ENCODE assay signal across 25 cellular contexts in genomic region chr13:83019986-83020385, GRCh38.
"Had no signal": no experiment of that assay in that cellular context is flagged by ENCODE, and none has a peak within 500 bp of the region (broad histone marks: within the 10 kb centered on the region; RNA-seq: fewer than 3 reads in every experiment).

No MANE protein-coding gene starts in this region.

- H3K79me2 ChIP-seq: hepatocyte had no signal

- H3K4me2 ChIP-seq: hepatocyte had no signal

- ATAC-seq: effector memory CD8-positive, alpha-beta T cell; esophagus mucosa; foreskin keratinocyte; gastroesophageal sphincter; heart left ventricle; left cardiac atrium; left lung; left ventricle myocardium superior; lower lobe of right lung; mucosa of descending colon had no signal

- FAIRE-seq: endometrium, frontal cortex had no signal

- H3K4me3 ChIP-seq: colonic mucosa, esophagus squamous epithelium, gastroesophageal sphincter, heart left ventricle, hepatocyte, left lung, lower lobe of right lung, mucosa of descending colon had no signal

- H3K36me3 ChIP-seq: colonic mucosa, esophagus squamous epithelium, gastroesophageal sphincter, heart left ventricle, left lung, lower lobe of right lung had no signal

- DNase-seq: cerebellar nuclear complex; colonic mucosa; cortex of kidney; effector CD8-positive, alpha-beta T cell; effector memory CD8-positive, alpha-beta T cell; endodermal cell; erythroblast; esophagus squamous epithelium; foreskin keratinocyte; heart left ventricle; hypothalamus; immature natural killer cell; islet precursor cell; left cardiac atrium; left lung; left ventricle myocardium superior; lower lobe of right lung; mesenchymal stem cell; mucosa of descending colon had no signal

- H3K4me1 ChIP-seq: colonic mucosa, esophagus squamous epithelium, foreskin keratinocyte, gastroesophageal sphincter, heart left ventricle, left lung, lower lobe of right lung had no signal

- H3K9me3 ChIP-seq: colonic mucosa, esophagus squamous epithelium, gastroesophageal sphincter, lower lobe of right lung had no signal

- H2AFZ ChIP-seq: hepatocyte had no signal

- H3K27ac ChIP-seq: colonic mucosa, epithelial cell of prostate, esophagus squamous epithelium, foreskin keratinocyte, gastroesophageal sphincter, heart left ventricle, hepatocyte, left lung, lower lobe of right lung had no signal

- H3K27me3 ChIP-seq: colonic mucosa, esophagus squamous epithelium, foreskin keratinocyte, gastroesophageal sphincter, heart left ventricle, hepatocyte, left lung had no signal
